9 cellular contexts compared by ENCODE assay signal in the genomic region with DNA sequence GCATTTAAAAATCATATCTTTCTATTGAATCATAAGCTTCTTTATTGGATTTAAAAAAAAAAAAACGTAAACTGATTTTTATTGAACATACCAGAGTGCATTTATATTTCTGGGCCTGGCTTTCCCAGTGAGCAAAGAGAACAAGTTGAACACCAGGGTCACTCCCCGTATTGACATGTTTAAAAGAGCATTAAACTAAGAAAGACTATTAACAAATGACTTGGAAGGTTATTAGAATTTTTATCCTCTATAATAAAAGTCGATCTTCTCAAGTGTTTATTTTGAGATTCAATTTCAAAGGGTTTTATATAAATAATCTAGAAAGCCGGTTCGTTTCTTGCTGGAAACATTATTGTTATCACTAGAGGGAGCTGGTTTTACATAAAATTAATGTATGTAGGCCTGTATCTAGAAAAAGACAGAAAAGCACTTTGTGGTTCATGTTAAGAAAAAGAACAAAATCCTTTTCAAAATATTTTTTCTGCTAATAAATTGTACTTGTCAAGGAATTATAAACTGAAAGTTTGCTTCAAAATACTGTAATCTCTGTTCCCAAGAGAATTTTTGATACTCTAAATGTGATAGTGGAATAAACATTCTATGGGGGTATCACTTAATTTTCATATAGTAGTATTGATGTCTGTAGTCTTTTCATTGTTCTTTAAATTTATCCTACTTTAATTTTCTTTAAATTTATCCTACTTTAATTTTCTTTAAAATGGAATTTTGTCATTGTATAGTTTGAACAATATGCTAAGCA.
DNase-seq lines count a peak whose midpoint lies in the region; ATAC-seq, FAIRE-seq and TF ChIP-seq lines count a peak whose summit lies in the region.
"Had no signal": no experiment of that assay in that cellular context is flagged by ENCODE, and none has a peak within 500 bp of the region (broad histone marks: within the 10 kb centered on the region; RNA-seq: fewer than 3 reads in every experiment).

No MANE protein-coding gene starts in this region.

- intact Hi-C loops in uterus (cut with DNase I; ENCODE audit: low total_unique reads) = no loop called here
- intact Hi-C loops in spleen (cut with DNase I; ENCODE audit: low total_unique reads) = loop anchor here (10.0 kb wide), 1 partner anchor 567 kb away; no protein-coding TSS in a partner anchor

- H3K4me3 ChIP-seq in AG04449 (ENCODE audit: low read depth, low read length) (no peak overlapping the region), HFF-Myc (replicated peaks; ENCODE audit: low read depth, low read length) (no peak overlapping the region), uterus (no peak overlapping the region), spleen (no peak overlapping the region)

- peak; percentile 85 for FAIRE-seq in RCC 7860 (lab: Jason Lieb, UNC)

- H3K27me3 ChIP-seq in uterus (no peaks in the 10 kb centered on the region), spleen (replicated peaks in 1 of 7) (no peaks in the 10 kb centered on the region)

- TF ChIP-seq POLR2A in uterus (IDR thresholded peaks at IDR 0.05) (no peak), spleen (IDR thresholded peaks at IDR 0.05) (no peak)

- TF ChIP-seq CTCF in AG04449 (IDR thresholded peaks at IDR 0.05; ENCODE audit: insufficient read depth, low read length, missing control alignments) (peak; percentile 24), HFF-Myc (IDR thresholded peaks at IDR 0.05; ENCODE audit: low read depth, low read length, missing control alignments) (peak; percentile 22), uterus (IDR thresholded peaks at IDR 0.05) (peak in 3 of 4 experiments; percentile 15 to 43 (median 24)), spleen (IDR thresholded peaks at IDR 0.05 in 8 of 11, conservative IDR thresholded peaks at IDR 0.05 in 3 of 11) (peak in 5 of 11 experiments; percentile 15 to 29 (median 26))

- no peak overlapping the region for H3K27ac ChIP-seq in uterus
- H3K27ac ChIP-seq in spleen = no peak overlapping the region

- POLR2A ChIA-PET in AG04449 (lab: Yijun Ruan, JAX) = no interaction called here

- DNase-seq in AG04449 (ENCODE audit: low read depth, low spot score) (no peak), HFF-Myc (ENCODE audit: extremely low read depth, low read depth) (no peak), RCC 7860 (ENCODE audit: low spot score) (peak; percentile 43), foreskin melanocyte (peak; percentile 19), uterus (no peak), NCI-H345 (lab: John Stamatoyannopoulos, UW) (no peak), spleen (no peak)
- DNase-seq: activated naive CD8-positive, alpha-beta T cell treated with anti-CD3 and anti-CD28 coated beads, Interleukin-2, amount 10 ng/mL, durations not matched to agents 7 days and 5 days had no signal

- no peaks in the 10 kb centered on the region for H3K4me1 ChIP-seq in uterus
- H3K4me1 ChIP-seq in spleen = no peaks in the 10 kb centered on the region

- WGBS in spleen, 5 donors = 22 to 34% (median 25%) methylated on average over 5 of the region's 5 CpGs

- H3K36me3 ChIP-seq in uterus (no peaks in the 10 kb centered on the region), spleen (no peaks in the 10 kb centered on the region)

- no peaks in the 10 kb centered on the region for H3K9me3 ChIP-seq in uterus
- H3K9me3 ChIP-seq in spleen = peaks cover 0 to 6% (median 0%) of the 10 kb centered on the region in 8 donors

- CTCF ChIA-PET in AG04449 (lab: Yijun Ruan, JAX) = interaction anchor here (0.7 to 4.1 kb wide), 8 partner anchors 8 to 632 kb away, joined by 3 to 43 read pairs (median 4); no protein-coding TSS in a partner anchor

- no peak for ATAC-seq in HG02885 (IDR thresholded peaks at IDR 0.05; ENCODE audit: poor library complexity, unreplicated experiment)

Comparison
In these comparisons a context has a peak if more than half of its experiments do, and no peak if none do; other contexts are left out.
1. DNase-seq: peak in RCC 7860 (single experiment) and foreskin melanocyte (single experiment); none in AG04449 (single experiment), HFF-Myc (single experiment), uterus (0 of 2), NCI-H345 (single experiment) and spleen (single experiment).